21 cellular contexts compared by ENCODE assay signal in the genomic region with DNA sequence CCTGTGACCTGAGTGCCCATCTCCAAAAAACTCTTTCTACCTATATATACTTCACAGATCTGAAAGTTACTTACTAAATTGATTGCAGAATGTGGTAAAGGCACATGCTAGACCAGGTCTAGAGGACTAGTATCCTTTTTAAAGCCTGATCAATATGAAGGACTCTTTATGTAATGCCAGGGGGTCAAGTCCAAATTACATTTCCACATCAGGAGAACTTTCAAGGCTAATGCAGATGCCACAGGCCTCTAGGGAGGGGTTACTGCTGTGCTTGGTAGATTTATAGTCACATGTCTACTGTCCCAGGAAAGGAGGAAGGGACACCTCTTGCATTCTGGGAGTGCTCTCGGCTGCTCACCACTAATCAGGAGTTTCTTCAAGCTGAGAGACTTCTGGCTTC.
A peak's percentile ranks its signal among the peaks of the same experiment; 100 is the strongest.
DNase-seq lines count a peak whose midpoint lies in the region; ATAC-seq, FAIRE-seq and TF ChIP-seq lines count a peak whose summit lies in the region.
"Had no signal": no experiment of that assay in that cellular context is flagged by ENCODE, and none has a peak within 500 bp of the region (broad histone marks: within the 10 kb centered on the region; RNA-seq: fewer than 3 reads in every experiment).

No MANE protein-coding gene starts in this region.

- ATAC-seq in K562 (peak; percentile 34; the same call in 1 of the 3 replicates), left lobe of liver (peak; percentile 19), HG03571 (IDR thresholded peaks at IDR 0.05; ENCODE audit: unreplicated experiment) (no peak), GM18907 (IDR thresholded peaks at IDR 0.05; ENCODE audit: unreplicated experiment) (no peak)
- ATAC-seq: A549; CD8-positive, alpha-beta T cell; GM12878; GM23338; HCT116 had no signal

- no peak overlapping the region for H3K27ac ChIP-seq in BLaER1
- H3K27ac ChIP-seq in K562 (ENCODE audit: extremely low read depth, low read depth, low read length), result no peak overlapping the region
- no peak overlapping the region for H3K27ac ChIP-seq in colonic mucosa
- H3K27ac ChIP-seq: 22Rv1, A549 had no signal

- H4K20me1 ChIP-seq in BLaER1 (no peaks in the 10 kb centered on the region), K562 (replicated peaks; ENCODE audit: control insufficient read depth, insufficient read depth, low read length) (no peaks in the 10 kb centered on the region)

- no peak for TF ChIP-seq EP300 in K562 (IDR thresholded peaks at IDR 0.05; ENCODE audit: low read length)

- H3K4me3 ChIP-seq in BLaER1, result no peak overlapping the region
- H3K4me3 ChIP-seq in K562, result no peak overlapping the region
- H3K4me3 ChIP-seq in colonic mucosa, result no peak overlapping the region
- H3K4me3 ChIP-seq: A549, GM12878, GM23338 had no signal

- no peaks in the 10 kb centered on the region for H3K9me1 ChIP-seq in K562 (ENCODE audit: control insufficient read depth, insufficient read depth, low read length)

- TF ChIP-seq POLR2A in K562 (conservative IDR thresholded peaks at IDR 0.05), result no peak

- POLR2A ChIA-PET in K562 (lab: Yijun Ruan, JAX), result no interaction called here

- intact Hi-C loops in K562 (cut with micrococcal nuclease) (no loop called here), colonic mucosa (cut with DNase I) (no loop called here)

- H3K36me3 ChIP-seq in BLaER1 (0 out of 2 replicates have a peak, but pooled peaks cover 5% of the 10 kb centered on the region), K562 (ENCODE audit: control insufficient read depth, insufficient read depth, low read length) (no peaks in the 10 kb centered on the region), colonic mucosa (no peaks in the 10 kb centered on the region)

- TF ChIP-seq CTCF in K562 (IDR thresholded peaks at IDR 0.05 in 2 of 3, conservative IDR thresholded peaks at IDR 0.05 in 1 of 3; ENCODE audit: insufficient read depth in 2 of 3, low read depth in 1 of 3, low read length in 3 of 3) (no peak), colonic mucosa (IDR thresholded peaks at IDR 0.05) (no peak)

- BruUV-seq in K562 (replicated peaks; lab: Mats Ljungman, UMichigan), result no TSS peak

- H3K79me2 ChIP-seq in K562 (ENCODE audit: control insufficient read depth, insufficient read depth, low read length), result no peaks in the 10 kb centered on the region

- in situ Hi-C loops in K562 (cut with MboI), result no loop called here

- CTCF ChIA-PET in K562 (lab: Yijun Ruan, JAX; ENCODE audit: low intra/inter-chr PET ratio), result no interaction called here

- no peaks in the 10 kb centered on the region for H3K9me3 ChIP-seq in BLaER1
- no peaks in the 10 kb centered on the region for H3K9me3 ChIP-seq in K562 (replicated peaks; ENCODE audit: control insufficient read depth, insufficient read depth, low read depth, low read length)
- H3K9me3 ChIP-seq in colonic mucosa, result no peaks in the 10 kb centered on the region
- H3K9me3 ChIP-seq: A549 had no signal

- H3K27me3 ChIP-seq in BLaER1, result no peaks in the 10 kb centered on the region
- no peaks in the 10 kb centered on the region for H3K27me3 ChIP-seq in K562 (ENCODE audit: control insufficient read depth in 2 of 2, insufficient read depth in 2 of 2, low read length in 2 of 2)
- H3K27me3 ChIP-seq in colonic mucosa, result no peaks in the 10 kb centered on the region

- H3K9ac ChIP-seq in BLaER1, result no peak overlapping the region
- no peak overlapping the region for H3K9ac ChIP-seq in K562 (ENCODE audit: insufficient read depth in 1 of 2, low read depth in 2 of 2, low read length in 2 of 2)
- no peak overlapping the region for H3K9ac ChIP-seq in colonic mucosa (ENCODE audit: low read depth in 2 of 2, low read length in 2 of 2)

- DNase-seq in SK-N-DZ (ENCODE audit: low spot score) (peak; percentile 26), K562 (ENCODE audit: extremely low read depth in 1 of 4, low spot score in 3 of 4) (peak in 1 of 4 experiments; percentile 22), left lobe of liver (ENCODE audit: low spot score) (no peak), GM19238 (ENCODE audit: insufficient read length, low spot score) (no peak), colonic mucosa (no peak)
- DNase-seq: AML-193; CD8-positive, alpha-beta T cell; DMS 273 treated with DMSO at 0.1 percent for 48 hours; DMS53; DND-41; EL; H7; HFFc6 had no signal

- H3K4me2 ChIP-seq in BLaER1 (peak overlapping the region; percentile 5; the same call in 1 of the 2 replicates), K562 (ENCODE audit: insufficient read depth, low read length) (no peak overlapping the region)
- H3K4me2 ChIP-seq: A549, GM23338 had no signal

- FAIRE-seq in K562 (lab: Jason Lieb, UNC), result no peak
- FAIRE-seq: A549, GM12878 had no signal

- H2AFZ ChIP-seq in K562 (ENCODE audit: low read depth, low read length), result no peak overlapping the region
- H2AFZ ChIP-seq: GM23338 had no signal

- H3K4me1 ChIP-seq in BLaER1 (peaks cover 15% of the 10 kb centered on the region), K562 (replicated peaks in 1 of 2; ENCODE audit: control insufficient read depth in 2 of 2, insufficient read depth in 2 of 2, low read length in 2 of 2) (peaks cover 3 to 17% of the 10 kb centered on the region in 2 experiments; a peak in 4 of 5 replicates), colonic mucosa (no peaks in the 10 kb centered on the region)
- H3K4me1 ChIP-seq: A549 had no signal

- no peak for TF ChIP-seq RAD21 in K562 (CRISPR knock-in tag; conservative IDR thresholded peaks at IDR 0.05 in 1 of 2, IDR thresholded peaks at IDR 0.05 in 1 of 2)

- WGBS in K562 (ENCODE audit: insufficient coverage, low coverage, missing lambda C conversion rate), result 69% methylated on average over 1 of the region's 1 CpG

TF ChIP-seq in K562, 482 proteins besides CTCF, POLR2A, EP300 and RAD21:
- no peak for TF ChIP-seq KHSRP (IDR thresholded peaks at IDR 0.05)
- TF ChIP-seq, protein P1, sequence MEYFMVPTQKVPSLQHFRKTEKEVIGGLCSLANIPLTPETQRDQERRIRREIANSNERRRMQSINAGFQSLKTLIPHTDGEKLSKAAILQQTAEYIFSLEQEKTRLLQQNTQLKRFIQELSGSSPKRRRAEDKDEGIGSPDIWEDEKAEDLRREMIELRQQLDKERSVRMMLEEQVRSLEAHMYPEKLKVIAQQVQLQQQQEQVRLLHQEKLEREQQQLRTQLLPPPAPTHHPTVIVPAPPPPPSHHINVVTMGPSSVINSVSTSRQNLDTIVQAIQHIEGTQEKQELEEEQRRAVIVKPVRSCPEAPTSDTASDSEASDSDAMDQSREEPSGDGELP (CRISPR knock-in tag; IDR thresholded peaks at IDR 0.05; ENCODE audit: borderline replicate concordance), result no peak
- TF ChIP-seq ZNF134 (CRISPR knock-in tag; conservative IDR thresholded peaks at IDR 0.05), result peak; percentile 81
- TF ChIP-seq MEIS2 (IDR thresholded peaks at IDR 0.05; ENCODE audit: partially characterized antibody), result peak; percentile 49
- peak; percentile 49; the same call in 1 of the 2 replicates for TF ChIP-seq L3MBTL2 (IDR thresholded peaks at IDR 0.05)
- TF ChIP-seq, protein P2, sequence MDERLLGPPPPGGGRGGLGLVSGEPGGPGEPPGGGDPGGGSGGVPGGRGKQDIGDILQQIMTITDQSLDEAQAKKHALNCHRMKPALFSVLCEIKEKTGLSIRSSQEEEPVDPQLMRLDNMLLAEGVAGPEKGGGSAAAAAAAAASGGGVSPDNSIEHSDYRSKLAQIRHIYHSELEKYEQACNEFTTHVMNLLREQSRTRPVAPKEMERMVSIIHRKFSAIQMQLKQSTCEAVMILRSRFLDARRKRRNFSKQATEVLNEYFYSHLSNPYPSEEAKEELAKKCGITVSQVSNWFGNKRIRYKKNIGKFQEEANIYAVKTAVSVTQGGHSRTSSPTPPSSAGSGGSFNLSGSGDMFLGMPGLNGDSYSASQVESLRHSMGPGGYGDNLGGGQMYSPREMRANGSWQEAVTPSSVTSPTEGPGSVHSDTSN (CRISPR knock-in tag; IDR thresholded peaks at IDR 0.05; ENCODE audit: low read depth), result no peak
- TF ChIP-seq, protein P2 (tag; conservative IDR thresholded peaks at IDR 0.05; ENCODE audit: low read depth), result 0 out of 2 replicates have a peak, but pooled peaks have one; percentile 29

Comparison
In these comparisons a context has a peak if more than half of its experiments do, and no peak if none do; other contexts are left out.
1. ATAC-seq: peak in K562 (single experiment) and left lobe of liver (single experiment); none in HG03571 (single experiment) and GM18907 (single experiment).